Comparison of ENCODE assay signal across 17 cellular contexts in genomic region chr6:53377793-53378192, GRCh38.
"Had no signal": no experiment of that assay in that cellular context is flagged by ENCODE, and none has a peak within 500 bp of the region (broad histone marks: within the 10 kb centered on the region; RNA-seq: fewer than 3 reads in every experiment).

No MANE protein-coding gene starts in this region.

- H3K27me3 ChIP-seq: pancreas, tibial artery had no signal

- H3K36me3 ChIP-seq: pancreas, tibial artery, WERI-Rb-1 had no signal

- H3K27ac ChIP-seq: dorsolateral prefrontal cortex, epithelial cell of prostate, pancreas, tibial artery, WERI-Rb-1 had no signal

- H3K9me3 ChIP-seq: mucosa of descending colon, pancreas, tibial artery had no signal

- H3K4me1 ChIP-seq: pancreas had no signal

- DNase-seq: activated CD4-positive, alpha-beta T cell treated with anti-CD3 and anti-CD28 coated beads for 36 hours; activated CD4-positive, alpha-beta T cell treated with anti-CD3 and anti-CD28 coated beads, Interleukin-2, amount 50 U/mL, for 48 hours; activated gamma-delta T cell; dorsolateral prefrontal cortex; endodermal cell; foreskin melanocyte; mucosa of descending colon; naive B cell; pancreas; stimulated activated CD4-positive, alpha-beta T cell treated with anti-CD3 and anti-CD28 coated beads, Interleukin-12 subunit alpha, Interleukin-12 subunit beta, amount 100 ng/mL, for 4 hours; stimulated activated CD4-positive, alpha-beta T cell treated with anti-CD3 and anti-CD28 coated beads, Interleukin-1b, Interleukin-23, amount 100 ng/mL, for 48 hours; stimulated activated CD8-positive, alpha-beta memory T cell treated with anti-CD3 and anti-CD28 coated beads, Interleukin-4, amount 100 ng/mL, for 48 hours; stimulated activated naive CD4-positive, alpha-beta T cell; T-helper 17 cell; tibial artery; WERI-Rb-1 had no signal

- H3K4me3 ChIP-seq: dorsolateral prefrontal cortex, mucosa of descending colon, pancreas, tibial artery had no signal

- ATAC-seq: activated CD4-positive, alpha-beta T cell treated with anti-CD3 and anti-CD28 coated beads for 36 hours; mucosa of descending colon; pancreas; T-helper 17 cell had no signal
